ENCODE assay signal across 9 cellular contexts in genomic region chr7:2172311-2173183, GRCh38.
DNase-seq lines count a peak whose midpoint lies in the region; ATAC-seq, FAIRE-seq and TF ChIP-seq lines count a peak whose summit lies in the region.
"Had no signal": no experiment of that assay in that cellular context is flagged by ENCODE, and none has a peak within 500 bp of the region (broad histone marks: within the 10 kb centered on the region; RNA-seq: fewer than 3 reads in every experiment).

No MANE protein-coding gene starts in this region.

- no peak for TF ChIP-seq RAD21 in H1 (IDR thresholded peaks at IDR 0.05 in 1 of 2, conservative IDR thresholded peaks at IDR 0.05 in 1 of 2; ENCODE audit: low read depth in 2 of 2, low read length in 2 of 2)

- H4K8ac ChIP-seq in H1 (ENCODE audit: extremely low read depth, insufficient read depth, low read length) (no peak overlapping the region), mesendoderm (ENCODE audit: low read depth, low read length) (no peak overlapping the region)

- POLR2A ChIA-PET in H1 (lab: Charles Lee; ENCODE audit: partially characterized antibody): interaction anchor here (1.4 kb wide), 1 partner anchor 129 kb away, joined by 3 read pairs; no protein-coding TSS in a partner anchor

- H3K27me3 ChIP-seq in H1 (replicated peaks in 1 of 4; ENCODE audit: control insufficient read depth in 3 of 4, extremely low read depth in 1 of 4, insufficient read depth in 3 of 4, low read length in 3 of 4) (no peaks in the 10 kb centered on the region), ovary (no peaks in the 10 kb centered on the region), mesendoderm (ENCODE audit: insufficient read depth, low read length, poor library complexity) (no peaks in the 10 kb centered on the region)

- H3K36me3 ChIP-seq in H1 (ENCODE audit: control insufficient read depth in 2 of 4, insufficient read depth in 4 of 4, low read length in 3 of 4) (peaks cover 0 to 4% (median 0%) of the 10 kb centered on the region in 4 experiments; a peak in 4 of 8 replicates), ovary (no peaks in the 10 kb centered on the region), mesendoderm (ENCODE audit: control insufficient read depth, insufficient read depth, low read length) (no peaks in the 10 kb centered on the region)

- H3K4me3 ChIP-seq in H1 (ENCODE audit: extremely low read depth in 1 of 4, insufficient read depth in 2 of 4, low read depth in 3 of 4, low read length in 4 of 4): no peak overlapping the region
- no peak overlapping the region for H3K4me3 ChIP-seq in ovary
- no peak overlapping the region for H3K4me3 ChIP-seq in mesendoderm (ENCODE audit: low read length)

- ATAC-seq in HG03460 (IDR thresholded peaks at IDR 0.05; ENCODE audit: unreplicated experiment): no peak
- ATAC-seq: activated CD4-positive, CD25-positive, alpha-beta regulatory T cell treated with anti-CD3 and anti-CD28 coated beads, Interleukin-2, amount 50 U/mL, for 24 hours had no signal

- no peak overlapping the region for H4K91ac ChIP-seq in H1 (replicated peaks; ENCODE audit: insufficient read length, low read length)

- H3K79me1 ChIP-seq in H1 (ENCODE audit: low read depth, low read length) (peaks cover 10% of the 10 kb centered on the region), mesendoderm (ENCODE audit: low read length) (no peaks in the 10 kb centered on the region)

- H2AK5ac ChIP-seq in H1 (ENCODE audit: low read depth, low read length) (no peak overlapping the region), mesendoderm (ENCODE audit: low read length) (no peak overlapping the region)

- no peak overlapping the region for H3K4me2 ChIP-seq in H1 (ENCODE audit: insufficient read depth in 1 of 2, low read depth in 2 of 2, low read length in 2 of 2)
- H3K4me2 ChIP-seq in mesendoderm (ENCODE audit: low read length): no peak overlapping the region

- H3K23me2 ChIP-seq in H1 (ENCODE audit: low read depth, low read length): no peaks in the 10 kb centered on the region

- DNase-seq in DMS 273 treated with DMSO at 0.1 percent for 48 hours (lab: John Stamatoyannopoulos, UW) (peak; percentile 65), NCI-H2107 treated with DMSO at 0.1 percent for 48 hours (lab: John Stamatoyannopoulos, UW; ENCODE audit: unreplicated experiment) (peak; percentile 85), H1 (ENCODE audit: low read depth in 1 of 2, low spot score in 2 of 2) (peak in 1 of 2 experiments; percentile 45), ovary (peak in 3 of 5 donors; percentile 49 to 68 (median 62)), ACHN (no peak), iPS-NIHi7 (ENCODE audit: extremely low spot score) (no peak), mesendoderm (no peak)

- H2BK15ac ChIP-seq in H1 (ENCODE audit: low read length) (no peak overlapping the region), mesendoderm (replicated peaks; ENCODE audit: low read depth) (no peak overlapping the region)

- H2BK5ac ChIP-seq in H1 (ENCODE audit: low read depth, low read length): peak overlapping the region; percentile 71; the same call in 1 of the 2 replicates
- H2BK5ac ChIP-seq in mesendoderm (ENCODE audit: low read length): no peak overlapping the region

- H2BK12ac ChIP-seq in H1 (ENCODE audit: low read depth, low read length): no peak overlapping the region

- CTCF ChIA-PET in H1 (lab: Charles Lee; ENCODE audit: partially characterized antibody): interaction anchor here (1.0 to 1.4 kb wide), 3 partner anchors 22 to 463 kb away, joined by 3 to 5 read pairs (median 4); no protein-coding TSS in a partner anchor

- no peak overlapping the region for H2AFZ ChIP-seq in H1 (ENCODE audit: low read length)

- TF ChIP-seq CTCF in H1 (IDR thresholded peaks at IDR 0.05; ENCODE audit: control extremely low read depth in 1 of 3, insufficient read depth in 1 of 3, low read depth in 1 of 3, low read length in 3 of 3) (no peak), ovary (IDR thresholded peaks at IDR 0.05) (no peak)

- WGBS in H1 (ENCODE audit: extremely low coverage in 1 of 2, insufficient coverage in 1 of 2, insufficient read length in 1 of 2, insufficient replicate concordance in 2 of 2, low coverage in 1 of 2, low lambda C conversion rate in 2 of 2, missing lambda C conversion rate in 1 of 2), 2 experiments: 91% methylated on average over 39 of the region's 39 CpGs; no CpG with 5 or more reads in 1 of the 2 experiments
- 55 to 68% (median 61%) methylated on average over 38 to 39 of the region's 39 CpGs for whole genome bisulfite sequencing in ovary, 3 donors
- no CpG with 5 or more reads among the region's 39 CpGs for WGBS in mesendoderm (ENCODE audit: extremely low coverage, insufficient coverage, low lambda C conversion rate)

- no peak for FAIRE-seq in H1 (lab: Jason Lieb, UNC)

- TF ChIP-seq EP300 in H1 (IDR thresholded peaks at IDR 0.05; ENCODE audit: borderline replicate concordance in 1 of 2, low read depth in 2 of 2, low read length in 2 of 2): no peak
- TF ChIP-seq EP300 in ovary (IDR thresholded peaks at IDR 0.05): no peak

- no peak overlapping the region for H3K23ac ChIP-seq in H1 (ENCODE audit: insufficient read length)
- no peak overlapping the region for H3K23ac ChIP-seq in mesendoderm (ENCODE audit: low read length)

- H3K9ac ChIP-seq in H1 (replicated peaks in 1 of 4; ENCODE audit: extremely low read depth in 1 of 4, low read depth in 3 of 4, low read length in 3 of 4): no peak overlapping the region
- no peak overlapping the region for H3K9ac ChIP-seq in mesendoderm (ENCODE audit: low read length)

- H4K5ac ChIP-seq in H1 (ENCODE audit: insufficient read length, low read depth, low read length) (no peak overlapping the region), mesendoderm (ENCODE audit: low read length) (no peak overlapping the region)

- no peak overlapping the region for H2BK20ac ChIP-seq in H1 (ENCODE audit: low read length)

- TF ChIP-seq POLR2A in H1 (IDR thresholded peaks at IDR 0.05; ENCODE audit: control extremely low read depth in 1 of 2, low read depth in 2 of 2, low read length in 2 of 2) (no peak), ovary (IDR thresholded peaks at IDR 0.05) (no peak)

- H3K9me3 ChIP-seq in H1 (ENCODE audit: insufficient read depth in 2 of 2, low read depth in 1 of 2, low read length in 1 of 2): no peaks in the 10 kb centered on the region
- no peaks in the 10 kb centered on the region for H3K9me3 ChIP-seq in ovary

- H3K56ac ChIP-seq in H1 (replicated peaks; ENCODE audit: insufficient read length, low read depth, low read length): no peak overlapping the region
- H3K56ac ChIP-seq in mesendoderm (ENCODE audit: low read length): no peak overlapping the region

- in situ Hi-C loops in ACHN (cut with HindIII; ENCODE audit: low pct_ligation_motif_present, low pct_unique_long_range_greater_than_20kb, low sequenced_read_pairs): no loop called here

- no peak overlapping the region for H3K4ac ChIP-seq in H1 (replicated peaks; ENCODE audit: insufficient read length, low read depth, low read length)
- no peak overlapping the region for H3K4ac ChIP-seq in mesendoderm (ENCODE audit: low read depth, low read length)

- H3K18ac ChIP-seq in H1 (ENCODE audit: extremely low read depth, low read length): no peak overlapping the region
- H3K18ac ChIP-seq in mesendoderm (ENCODE audit: low read length): no peak overlapping the region

- no peak overlapping the region for H3K27ac ChIP-seq in H1 (ENCODE audit: low read depth, low read length)
- H3K27ac ChIP-seq in ovary: no peak overlapping the region
- H3K27ac ChIP-seq in mesendoderm (ENCODE audit: low read depth, low read length): no peak overlapping the region

- intact Hi-C loops in ovary (cut with DNase I): no loop called here

- H3K4me1 ChIP-seq in H1 (replicated peaks in 1 of 4; ENCODE audit: control insufficient read depth in 3 of 4, insufficient read depth in 4 of 4, low read length in 3 of 4) (no peaks in the 10 kb centered on the region; a peak in 1 of 7 replicates), ovary (ENCODE audit: insufficient read depth) (peaks cover 8% of the 10 kb centered on the region), mesendoderm (ENCODE audit: control insufficient read depth, low read depth, low read length) (no peaks in the 10 kb centered on the region)

- peaks cover 0 to 4% of the 10 kb centered on the region in 2 experiments for H4K20me1 ChIP-seq in H1 (replicated peaks in 1 of 2; ENCODE audit: control insufficient read depth in 1 of 2, insufficient read depth in 2 of 2, low read length in 2 of 2)

- H3K79me2 ChIP-seq in H1 (ENCODE audit: control insufficient read depth in 1 of 2, insufficient read depth in 2 of 2, low read length in 2 of 2) (no peaks in the 10 kb centered on the region), mesendoderm (ENCODE audit: control insufficient read depth, insufficient read depth, low read length) (no peaks in the 10 kb centered on the region)

- H2BK120ac ChIP-seq in H1 (replicated peaks; ENCODE audit: low read depth, low read length) (no peak overlapping the region), mesendoderm (ENCODE audit: low read depth, low read length) (no peak overlapping the region)

- no peak overlapping the region for H3K14ac ChIP-seq in H1 (ENCODE audit: insufficient read length)

TF ChIP-seq in H1, 55 proteins besides CTCF, POLR2A, EP300 and RAD21 (continues in another document):
- TF ChIP-seq TEAD4 (IDR thresholded peaks at IDR 0.05; ENCODE audit: low read depth, low read length) (no peak), NANOG (IDR thresholded peaks at IDR 0.05; ENCODE audit: insufficient read depth, low read depth, low read length, poor library complexity, severe bottlenecking) (no peak), TAF1 (IDR thresholded peaks at IDR 0.05; ENCODE audit: low read depth, low read length) (no peak), CBX5 (IDR thresholded peaks at IDR 0.05; ENCODE audit: low read depth, low read length) (no peak), HDAC6 (IDR thresholded peaks at IDR 0.05; ENCODE audit: low read depth, low read length) (no peak), GABPA (IDR thresholded peaks at IDR 0.05; ENCODE audit: borderline replicate concordance, insufficient read depth, low read length) (no peak), YY1 (IDR thresholded peaks at IDR 0.05; ENCODE audit: low read depth, low read length) (no peak), RXRA (IDR thresholded peaks at IDR 0.05; ENCODE audit: insufficient read depth, low read depth, low read length) (no peak), SP1 (IDR thresholded peaks at IDR 0.05; ENCODE audit: low read depth, low read length) (no peak), GTF2F1 (IDR thresholded peaks at IDR 0.05; ENCODE audit: borderline replicate concordance, low read depth, low read length) (no peak), SUZ12 (IDR thresholded peaks at IDR 0.05; ENCODE audit: low read length) (no peak), BRCA1 (IDR thresholded peaks at IDR 0.05; ENCODE audit: low read depth, low read length) (no peak), KDM5A (IDR thresholded peaks at IDR 0.05; ENCODE audit: low read length) (no peak), SRF (IDR thresholded peaks at IDR 0.05; ENCODE audit: low read depth, low read length) (no peak)
- TF ChIP-seq, protein P1, sequence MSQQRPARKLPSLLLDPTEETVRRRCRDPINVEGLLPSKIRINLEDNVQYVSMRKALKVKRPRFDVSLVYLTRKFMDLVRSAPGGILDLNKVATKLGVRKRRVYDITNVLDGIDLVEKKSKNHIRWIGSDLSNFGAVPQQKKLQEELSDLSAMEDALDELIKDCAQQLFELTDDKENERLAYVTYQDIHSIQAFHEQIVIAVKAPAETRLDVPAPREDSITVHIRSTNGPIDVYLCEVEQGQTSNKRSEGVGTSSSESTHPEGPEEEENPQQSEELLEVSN (IDR thresholded peaks at IDR 0.05): no peak

Comparison
In these comparisons a context has a peak if more than half of its experiments do, and no peak if none do; other contexts are left out.
1. DNase-seq: peak in DMS 273 treated with DMSO at 0.1 percent for 48 hours (single experiment), NCI-H2107 treated with DMSO at 0.1 percent for 48 hours (single experiment) and ovary (3 of 5); none in ACHN (single experiment), iPS-NIHi7 (single experiment) and mesendoderm (single experiment).